ENCODE assay signal across 8 cellular contexts in the genomic region with DNA sequence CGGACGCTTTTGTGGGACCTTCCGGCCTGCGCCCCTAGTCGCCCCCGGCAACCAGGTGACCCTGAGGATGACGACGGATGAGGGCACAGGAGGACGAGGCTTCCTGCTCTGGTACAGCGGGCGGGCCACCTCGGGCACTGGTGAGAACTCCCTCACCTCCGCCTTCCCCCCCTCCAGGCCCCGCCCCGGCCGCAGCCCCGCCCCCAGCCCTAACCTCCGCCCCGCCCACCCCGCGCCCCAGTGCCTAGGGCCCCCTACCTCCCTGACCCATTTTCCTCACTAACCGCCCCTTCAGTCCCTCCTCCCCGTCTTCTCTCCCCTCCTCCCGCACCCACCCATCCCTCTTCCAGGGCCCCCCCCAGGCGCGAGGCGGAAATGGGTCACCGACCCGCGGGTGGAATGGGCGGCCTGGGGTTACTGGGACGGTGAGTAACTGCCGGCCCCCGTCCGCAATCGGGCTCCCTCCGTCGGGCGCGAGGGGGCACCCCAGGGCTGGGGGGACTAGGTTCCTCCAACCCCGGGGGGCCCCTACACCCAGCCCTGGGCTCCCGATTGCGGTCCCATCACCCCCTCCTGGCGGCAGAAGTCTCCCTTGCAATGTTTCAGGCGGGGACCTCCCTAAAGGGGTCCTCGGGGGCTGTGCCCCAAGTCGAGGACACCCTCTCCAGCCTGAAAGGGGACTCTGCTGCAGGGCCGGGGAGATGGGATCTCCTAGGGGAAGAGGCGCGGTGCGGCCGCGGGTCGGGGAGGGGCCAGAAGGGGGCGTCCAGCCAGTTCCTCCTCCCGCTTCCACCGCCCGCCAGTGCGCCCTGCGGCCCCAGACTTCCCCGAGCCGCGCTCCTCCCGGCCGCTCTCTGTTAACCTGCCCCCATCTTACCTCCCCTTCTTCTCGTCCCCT. TPM values are rescaled to one million over a fixed set of nuclear protein-coding genes. Genes with fewer than 3 reads are reported as not detected.
DNase-seq lines count a peak whose midpoint lies in the region; TF ChIP-seq lines count a peak whose summit lies in the region.

No MANE protein-coding gene starts in this region.

- TF ChIP-seq EP300 in ovary (IDR thresholded peaks at IDR 0.05): no peak

- H3K4me3 ChIP-seq in ovary (peak overlapping the region; percentile 75), urinary bladder (ENCODE audit: low read depth, low read length) (peak overlapping the region; percentile 57)

- H3K9me3 ChIP-seq in ovary: no peaks in the 10 kb centered on the region

- DNase-seq in A172 (ENCODE audit: low spot score) (peak; percentile 40), HUDEP-2 (lab: John Stamatoyannopoulos, UW; ENCODE audit: unreplicated experiment in 76 of 76) (peak in 64 of 76 experiments; percentile 19 to 80 (median 62)), SHP77 (lab: John Stamatoyannopoulos, UW) (peak; percentile 34 to 50), glomerular visceral epithelial cell (ENCODE audit: extremely low spot score) (peak; percentile 81), ovary (peak; percentile 79 to 88 (median 85))
- peak in 3 of 4 experiments; percentile 21 to 73 (median 59) for DNase-seq in activated naive CD4-positive, alpha-beta T cell (lab: John Stamatoyannopoulos, UW)

- TF ChIP-seq CTCF in ovary (IDR thresholded peaks at IDR 0.05): peak in 2 of 3 donors; percentile 39 to 76

- H3K27ac ChIP-seq in ovary: peak overlapping the region; percentile 83 to 86
- peak overlapping the region; percentile 59 for H3K27ac ChIP-seq in urinary bladder (ENCODE audit: low read depth)

- WGBS in ovary, 3 donors: 1 to 2% (median 1%) methylated on average over 52 to 63 of the region's 66 CpGs
- WGBS in urinary bladder: 1% methylated on average over 66 of the region's 66 CpGs

- peak; percentile 56 for TF ChIP-seq POLR2A in GM15510 (IDR thresholded peaks at IDR 0.05; ENCODE audit: borderline replicate concordance, extremely low read depth, insufficient read length)
- peak; percentile 81 for TF ChIP-seq POLR2A in ovary (IDR thresholded peaks at IDR 0.05)

- H3K4me1 ChIP-seq in ovary (ENCODE audit: insufficient read depth): peaks cover 19% of the 10 kb centered on the region
- H3K4me1 ChIP-seq in urinary bladder (ENCODE audit: insufficient read depth): no peaks in the 10 kb centered on the region

- no peaks in the 10 kb centered on the region for H3K36me3 ChIP-seq in ovary
- no peaks in the 10 kb centered on the region for H3K36me3 ChIP-seq in urinary bladder (ENCODE audit: insufficient read depth)

- intact Hi-C loops in ovary (cut with DNase I): loop anchor here in 1 of 4 donors (2.0 to 5.0 kb wide), 2 partner anchors 18 to 68 kb away; a partner anchor contains a TSS

- H3K27me3 ChIP-seq in ovary: no peaks in the 10 kb centered on the region

RNA-seq across cellular contexts. Expression of a gene that starts 2.2 kb away (rescaled TPM):
- 18.0 and 38.9 TPM in 2 replicates for total RNA-seq in A172 (2014; rRNA removed; shearing (Covaris generic))
- total RNA-seq in ovary: 100 to 1,000 TPM in 3 of 7 donors, 10 to 100 TPM in 4; 24.3 to 185 (median 67.5) TPM
- 10 to 100 TPM; 42.4 to 56.2 TPM for polyA plus RNA-seq in ovary
- 124 TPM for total RNA-seq in urinary bladder
- 89.5 TPM for polyA plus RNA-seq in urinary bladder

RNA-seq across cellular contexts. Expression of a gene that starts 8.0 kb away (rescaled TPM):
- 6.9 and 19.3 TPM in 2 replicates for total RNA-seq in A172 (2014; rRNA removed; shearing (Covaris generic))
- total RNA-seq in ovary (10 to 100 TPM in 6 of 7 donors, 1 to 10 TPM in 1; 9.4 to 27.7 (median 24.7) TPM), urinary bladder (5.3 TPM)
- polyA plus RNA-seq in ovary (10 to 100 TPM in 1 of 2 donors, 1 to 10 TPM in 1; 9.2 to 24.4 TPM), urinary bladder (30.4 TPM)

RNA-seq across cellular contexts. Expression of a gene that starts 18.2 kb away (rescaled TPM):
- total RNA-seq in A172 (2014; rRNA removed; shearing (Covaris generic)): 0.48 TPM in 1 of 2 replicates, not detected in the other
- total RNA-seq in ovary: 1 to 10 TPM in 3 of 7 donors, under 1 TPM in 4; 0.34 to 2.2 (median 0.84) TPM
- under 1 TPM; 0.33 to 0.63 TPM for polyA plus RNA-seq in ovary
- total RNA-seq in urinary bladder: 1.6 TPM
- 0.57 TPM for polyA plus RNA-seq in urinary bladder

RNA-seq across cellular contexts. Expression of a gene that starts 18.4 kb away (rescaled TPM):
- total RNA-seq in A172 (2014; rRNA removed; shearing (Covaris generic)): 10.7 and 11.4 TPM in 2 replicates
- total RNA-seq in ovary (100 to 1,000 TPM in 3 of 7 donors, 10 to 100 TPM in 4; 65.2 to 133 (median 90.6) TPM), urinary bladder (13.7 TPM)
- polyA plus RNA-seq in ovary (10 to 100 TPM in 1 of 2 donors, 1 to 10 TPM in 1; 3.5 to 50.3 TPM), urinary bladder (33.0 TPM)

RNA-seq across cellular contexts. Expression of a gene that starts 30.6 kb away (rescaled TPM):
- 0.19 and 0.55 TPM in 2 replicates for total RNA-seq in A172 (2014; rRNA removed; shearing (Covaris generic))
- total RNA-seq in ovary (10 to 100 TPM in 2 of 7 donors, 1 to 10 TPM in 5; 3.2 to 10.1 (median 7.2) TPM), urinary bladder (not detected)
- polyA plus RNA-seq in ovary (1 to 10 TPM in 1 of 2 donors, not detected in 1; 4.0 TPM), urinary bladder (2.5 TPM)

Comparison
In these comparisons a context has a peak if more than half of its experiments do, and no peak if none do; other contexts are left out.
1. Peak in every context shown above with its lines: DNase-seq, H3K4me3 ChIP-seq and H3K27ac ChIP-seq.